ENCODE assay signal across 8 cellular contexts in genomic region chr16:75148311-75149195, GRCh38. TPM values are rescaled to one million over a fixed set of nuclear protein-coding genes. Genes with fewer than 3 reads are reported as not detected.
DNase-seq lines count a peak whose midpoint lies in the region; ATAC-seq, FAIRE-seq and TF ChIP-seq lines count a peak whose summit lies in the region.

TSS of gene ZFP1 (plus strand) at chr16:75148524. CDS start at chr16:75152952, 4,428 bp downstream.

- peak within 1 kb of the TSS; percentile 75 to 97 (median 88) for H3K27ac ChIP-seq in pancreas
- peak within 1 kb of the TSS; percentile 97 to 99 for H3K27ac ChIP-seq in tibial artery

- H3K4me3 ChIP-seq in pancreas, result peak within 1 kb of the TSS; percentile 93 to 99 (median 97)
- peak within 1 kb of the TSS; percentile 78 to 98 for H3K4me3 ChIP-seq in tibial artery

- H3K4me1 ChIP-seq in pancreas (peaks cover 0 to 8% (median 0%) of the 10 kb centered on the region in 3 donors), tibial artery (peaks cover 0 to 8% (median 4%) of the 10 kb centered on the region in 4 donors)

- H3K27me3 ChIP-seq in pancreas (no peaks in the 10 kb centered on the region), tibial artery (no peaks in the 10 kb centered on the region)

- peak within 1 kb of the TSS; percentile 75 for H3K27ac Mint-ChIP-seq in activated naive CD8-positive, alpha-beta T cell treated with anti-CD3 and anti-CD28 coated beads, Interleukin-2, amount 10 ng/mL, durations not matched to agents 7 days and 5 days

- H3K4me1 Mint-ChIP-seq in activated naive CD8-positive, alpha-beta T cell treated with anti-CD3 and anti-CD28 coated beads, Interleukin-2, amount 10 ng/mL, durations not matched to agents 7 days and 5 days, result peaks cover 16% of the 10 kb centered on the region

- H3K4me3 Mint-ChIP-seq in activated naive CD8-positive, alpha-beta T cell treated with anti-CD3 and anti-CD28 coated beads, Interleukin-2, amount 10 ng/mL, durations not matched to agents 7 days and 5 days, result peak within 1 kb of the TSS; percentile 85

- peak; percentile 56; the same call in 1 of the 2 replicates for TF ChIP-seq POLR2A in GM12891 (IDR thresholded peaks at IDR 0.05; ENCODE audit: low read depth, low read length)

- DNase-seq in GM12891 (ENCODE audit: insufficient read length, low spot score) (peak; percentile 76), NCI-H1417 treated with DMSO at 0.1 percent for 48 hours (lab: John Stamatoyannopoulos, UW) (peak; percentile 34), SW 1271 (lab: John Stamatoyannopoulos, UW) (peak; percentile 57 to 86), Right ventricle myocardium superior (peak; percentile 98), pancreas (peak; percentile 93 to 99 (median 95)), tibial artery (peak; percentile 97)
- DNase-seq in activated naive CD8-positive, alpha-beta T cell treated with anti-CD3 and anti-CD28 coated beads, Interleukin-2, amount 10 ng/mL, durations not matched to agents 7 days and 5 days, result peak; percentile 96

- ATAC-seq in HG02798 (IDR thresholded peaks at IDR 0.05; ENCODE audit: poor library complexity, unreplicated experiment) (peak; percentile 89), Right ventricle myocardium superior (ENCODE audit: poor library complexity) (peak; percentile 98), pancreas (peak; percentile 94 to 99 (median 96))
- peak; percentile 89 for ATAC-seq in activated naive CD8-positive, alpha-beta T cell treated with anti-CD3 and anti-CD28 coated beads, Interleukin-2, amount 10 ng/mL, durations not matched to agents 7 days and 5 days (ENCODE audit: low read depth)

- H3K9me3 Mint-ChIP-seq in activated naive CD8-positive, alpha-beta T cell treated with anti-CD3 and anti-CD28 coated beads, Interleukin-2, amount 10 ng/mL, durations not matched to agents 7 days and 5 days, result peaks cover 23% of the 10 kb centered on the region

- intact Hi-C loops in Right ventricle myocardium superior (cut with DNase I), result no loop called here
- intact Hi-C loops in pancreas (cut with DNase I), result no loop called here
- intact Hi-C loops in tibial artery (cut with DNase I; ENCODE audit: low total_unique reads), result no loop called here

- TF ChIP-seq CTCF in pancreas (IDR thresholded peaks at IDR 0.05) (no peak), tibial artery (IDR thresholded peaks at IDR 0.05) (no peak)

- FAIRE-seq in GM12891 (lab: Jason Lieb, UNC), result peak; percentile 91
- no peak for FAIRE-seq in pancreas (lab: Jason Lieb, UNC)

- H3K9me3 ChIP-seq in pancreas, result no peaks in the 10 kb centered on the region
- H3K9me3 ChIP-seq in tibial artery, result peaks cover 4 to 11% (median 10%) of the 10 kb centered on the region in 3 donors

- H3K27me3 Mint-ChIP-seq in activated naive CD8-positive, alpha-beta T cell treated with anti-CD3 and anti-CD28 coated beads, Interleukin-2, amount 10 ng/mL, durations not matched to agents 7 days and 5 days, result no peaks in the 10 kb centered on the region

- POLR2A ChIA-PET in activated naive CD8-positive, alpha-beta T cell treated with anti-CD3 and anti-CD28 coated beads, Interleukin-2, amount 10 ng/mL, durations not matched to agents 7 days and 5 days (lab: Charles Lee), result no interaction called here

- WGBS in pancreas, 2 donors, result 0% methylated on average over 58 to 93 of the region's 93 CpGs

- H3K36me3 Mint-ChIP-seq in activated naive CD8-positive, alpha-beta T cell treated with anti-CD3 and anti-CD28 coated beads, Interleukin-2, amount 10 ng/mL, durations not matched to agents 7 days and 5 days, result peaks cover 31% of the 10 kb centered on the region

- H3K36me3 ChIP-seq in pancreas, result no peaks in the 10 kb centered on the region
- H3K36me3 ChIP-seq in tibial artery, result peaks cover 3 to 17% (median 9%) of the 10 kb centered on the region in 3 donors

TF ChIP-seq in GM12891, 5 proteins besides CTCF, POLR2A, EP300 and RAD21:
- TF ChIP-seq POLR2AphosphoS5 (IDR thresholded peaks at IDR 0.05; ENCODE audit: low read depth, low read length), result 0 out of 2 replicates have a peak, but pooled peaks have one; percentile 21
- TF ChIP-seq PAX5 (IDR thresholded peaks at IDR 0.05; ENCODE audit: insufficient read depth, low read length, severe bottlenecking), result no peak

RNA-seq across cellular contexts. Expression of gene ZFP1, which starts in this region (rescaled TPM):
- polyA plus RNA-seq in GM12891 (2012; ENCODE audit: low read depth, missing spikeins), result 6.8 TPM
- 10 to 100 TPM; 16.2 to 16.3 TPM for total RNA-seq in activated naive CD8-positive, alpha-beta T cell treated with anti-CD3 and anti-CD28 coated beads, Interleukin-2, amount 10 ng/mL, durations not matched to agents 7 days and 5 days
- total RNA-seq in Right ventricle myocardium superior, result 7.2 TPM
- total RNA-seq in pancreas, result 1 to 10 TPM; 1.9 to 4.2 (median 3.3) TPM
- polyA plus RNA-seq in pancreas, result 1 to 10 TPM; 1.8 to 3.3 TPM

Comparison
In these comparisons a context has a peak if more than half of its experiments do, and no peak if none do; other contexts are left out.
1. Peak in every context shown above with its lines: DNase-seq, ATAC-seq, H3K4me3 ChIP-seq and H3K27ac ChIP-seq.
2. DNase-seq: peak in every context shown above with its lines; median percentile 98 in Right ventricle myocardium superior; 97 in tibial artery; 96 in activated naive CD8-positive, alpha-beta T cell treated with anti-CD3 and anti-CD28 coated beads, Interleukin-2, amount 10 ng/mL, durations not matched to agents 7 days and 5 days; 95 in pancreas; 76 in GM12891; 72 in SW 1271; 34 in NCI-H1417 treated with DMSO at 0.1 percent for 48 hours.